ENCODE assay signal across 10 cellular contexts in the genomic region with DNA sequence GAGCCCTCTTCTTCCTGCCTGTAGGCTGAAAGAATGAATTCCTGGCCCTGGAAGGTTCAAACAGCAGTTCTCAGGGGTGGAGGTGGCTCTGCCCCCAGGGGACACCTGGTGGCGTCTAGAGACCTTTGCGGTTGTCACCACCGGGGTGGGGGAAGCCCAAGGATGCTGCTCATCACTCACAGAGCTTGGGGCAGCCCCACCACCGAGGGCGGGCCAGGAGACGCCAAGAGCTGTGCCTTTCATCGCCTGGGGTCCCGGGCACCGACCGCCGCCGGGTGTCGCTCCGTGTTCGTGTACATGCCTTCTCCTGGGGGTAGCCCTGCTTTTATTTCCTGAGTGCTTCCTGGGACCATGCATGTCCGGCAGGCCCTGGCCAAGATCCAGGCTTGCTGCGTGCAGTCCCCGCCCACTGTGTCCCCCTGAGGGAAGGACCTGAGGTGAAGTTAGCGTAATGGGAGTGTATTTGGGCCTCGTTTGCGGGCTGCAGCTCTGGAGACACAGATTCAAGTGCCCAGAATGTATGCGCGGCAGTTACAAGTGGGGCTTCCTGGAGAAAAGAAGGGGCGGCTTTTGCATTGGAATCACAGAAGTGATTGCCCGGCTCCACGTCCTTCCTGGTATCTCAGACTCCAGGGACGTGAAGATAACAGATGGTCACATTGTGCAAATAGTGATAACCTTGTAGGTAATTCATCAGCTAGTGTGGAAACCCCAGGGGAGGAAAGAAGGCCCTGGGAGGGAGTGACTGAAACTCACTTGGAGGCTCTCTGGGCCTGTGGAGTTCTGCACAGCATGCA. TPM values are rescaled to one million over a fixed set of nuclear protein-coding genes. Genes with fewer than 3 reads are reported as not detected.
DNase-seq lines count a peak whose midpoint lies in the region; ATAC-seq, FAIRE-seq and TF ChIP-seq lines count a peak whose summit lies in the region.
"Had no signal": no experiment of that assay in that cellular context is flagged by ENCODE, and none has a peak within 500 bp of the region (broad histone marks: within the 10 kb centered on the region; RNA-seq: fewer than 3 reads in every experiment).

No MANE protein-coding gene starts in this region.

- H3K9me3 ChIP-seq in mucosa of descending colon (no peaks in the 10 kb centered on the region), stomach smooth muscle (ENCODE audit: control insufficient read depth in 2 of 2, low read length in 2 of 2) (no peaks in the 10 kb centered on the region)
- H3K9me3 ChIP-seq: SJSA1, thoracic aorta had no signal

- H3K36me3 ChIP-seq in mucosa of descending colon (ENCODE audit: low read depth) (no peaks in the 10 kb centered on the region), stomach smooth muscle (ENCODE audit: control insufficient read depth in 2 of 2, insufficient read depth in 2 of 2, low read length in 2 of 2) (no peaks in the 10 kb centered on the region)
- H3K36me3 ChIP-seq: thoracic aorta had no signal

- TF ChIP-seq POLR2A in Raji (IDR thresholded peaks at IDR 0.05; ENCODE audit: insufficient read depth, low read depth, low read length): peak; percentile 28; the same call in 1 of the 2 replicates

- ATAC-seq in HG02588 (IDR thresholded peaks at IDR 0.05; ENCODE audit: unreplicated experiment) (peak; percentile 44), mucosa of descending colon (peak; percentile 1)

- FAIRE-seq in frontal cortex (lab: Jason Lieb, UNC): no peak

- H3K4me1 Mint-ChIP-seq in activated naive CD8-positive, alpha-beta T cell (ENCODE audit: low read depth): peaks cover 62% of the 10 kb centered on the region

- H3K27me3 Mint-ChIP-seq in activated naive CD8-positive, alpha-beta T cell: no peaks in the 10 kb centered on the region

- no peaks in the 10 kb centered on the region for H3K36me3 Mint-ChIP-seq in activated naive CD8-positive, alpha-beta T cell

- H3K27ac Mint-ChIP-seq in activated naive CD8-positive, alpha-beta T cell: peak overlapping the region; percentile 50

- H3K4me3 ChIP-seq in mucosa of descending colon (no peak overlapping the region), stomach smooth muscle (ENCODE audit: low read length in 2 of 2) (peak overlapping the region in 1 of 2 donors; percentile 22)
- H3K4me3 ChIP-seq: SJSA1, thoracic aorta had no signal

- DNase-seq in mucosa of descending colon (peak in 2 of 3 donors; percentile 55 to 80), frontal cortex (ENCODE audit: low spot score in 2 of 2) (no peak), medulla oblongata (ENCODE audit: extremely low spot score) (no peak)

- H3K27me3 ChIP-seq in stomach smooth muscle (ENCODE audit: control insufficient read depth in 1 of 2, insufficient read depth in 2 of 2, low read length in 2 of 2): no peaks in the 10 kb centered on the region
- H3K27me3 ChIP-seq: SJSA1 had no signal

- H3K27ac ChIP-seq in stomach smooth muscle (ENCODE audit: low read length): peak overlapping the region; percentile 18
- H3K27ac ChIP-seq: SJSA1, thoracic aorta had no signal

- intact Hi-C loops in mucosa of descending colon (cut with DNase I, micrococcal nuclease): no loop called here

- H3K9me3 Mint-ChIP-seq in activated naive CD8-positive, alpha-beta T cell (ENCODE audit: low read depth): no peaks in the 10 kb centered on the region

- TF ChIP-seq CTCF in GM12874 (IDR thresholded peaks at IDR 0.05; ENCODE audit: insufficient read depth, low read depth, low read length) (peak; percentile 40; the same call in 1 of the 2 replicates), mucosa of descending colon (IDR thresholded peaks at IDR 0.05) (no peak)

- no peak overlapping the region for H3K9ac ChIP-seq in stomach smooth muscle (ENCODE audit: low read length in 2 of 2)

- H3K4me1 ChIP-seq in mucosa of descending colon (ENCODE audit: low read depth) (peaks cover 52% of the 10 kb centered on the region), stomach smooth muscle (ENCODE audit: control insufficient read depth, insufficient read depth, low read length) (peaks cover 49% of the 10 kb centered on the region)

- peak overlapping the region; percentile 66 for H3K4me3 Mint-ChIP-seq in activated naive CD8-positive, alpha-beta T cell

RNA-seq across cellular contexts. Expression of a gene that starts 7.8 kb away (rescaled TPM):
- total RNA-seq in mucosa of descending colon (10 to 100 TPM; 38.1 to 48.1 (median 44.5) TPM), frontal cortex (4.1 TPM)

RNA-seq across cellular contexts. Expression of a gene that starts 20.2 kb away (rescaled TPM):
- 100 to 1,000 TPM; 103 to 120 (median 103) TPM for total RNA-seq in mucosa of descending colon
- 58.3 TPM for total RNA-seq in frontal cortex

Comparison
In these comparisons a context has a peak if more than half of its experiments do, and no peak if none do; other contexts are left out.
1. DNase-seq: peak in mucosa of descending colon (2 of 3); none in frontal cortex (0 of 2) and medulla oblongata (single experiment).